ENCODE assay signal across 19 cellular contexts in the genomic region with DNA sequence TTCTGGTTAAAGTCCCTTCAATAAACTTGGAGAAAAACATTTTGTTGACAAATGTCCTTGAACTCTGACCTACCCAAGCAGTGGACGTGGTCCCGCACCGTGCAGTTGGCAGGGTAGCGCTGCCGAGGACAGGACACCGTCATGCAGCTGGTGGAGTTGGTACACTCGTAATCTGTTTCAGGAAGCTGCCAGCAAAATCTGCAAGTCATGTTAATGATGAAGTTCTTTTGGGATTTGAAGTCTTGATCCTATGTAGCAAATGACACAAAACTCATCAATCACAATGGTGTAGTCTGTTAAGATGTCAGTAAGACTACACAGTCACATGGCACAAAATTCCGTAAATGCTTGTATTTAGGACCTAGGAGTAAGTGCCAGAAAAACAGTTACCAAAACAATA. TPM values are rescaled to one million over a fixed set of nuclear protein-coding genes. Genes with fewer than 3 reads are reported as not detected.
A peak's percentile ranks its signal among the peaks of the same experiment; 100 is the strongest.
DNase-seq lines count a peak whose midpoint lies in the region; ATAC-seq and TF ChIP-seq lines count a peak whose summit lies in the region.
"Had no signal": no experiment of that assay in that cellular context is flagged by ENCODE, and none has a peak within 500 bp of the region (broad histone marks: within the 10 kb centered on the region; RNA-seq: fewer than 3 reads in every experiment).

No MANE protein-coding gene starts in this region.

- TF ChIP-seq POLR2A in thyroid gland (IDR thresholded peaks at IDR 0.05) = no peak

- H3K36me3 ChIP-seq in right atrium auricular region (peaks cover 71% of the 10 kb centered on the region), thyroid gland (peaks cover 35 to 46% of the 10 kb centered on the region in 2 donors)

- peaks cover 0 to 29% of the 10 kb centered on the region in 2 donors for H3K4me1 ChIP-seq in right atrium auricular region
- H3K4me1 ChIP-seq in thyroid gland = peaks cover 12 to 24% of the 10 kb centered on the region in 2 donors

- H3K4me3 ChIP-seq in right atrium auricular region = no peak overlapping the region
- no peak overlapping the region for H3K4me3 ChIP-seq in thyroid gland (replicated peaks in 1 of 3)
- H3K4me3 ChIP-seq: esophagus squamous epithelium, hepatocyte had no signal

- 55 to 71% methylated on average over 8 of the region's 8 CpGs for WGBS in thyroid gland, 2 donors

- H3K27ac Mint-ChIP-seq in chondrocyte (ENCODE audit: unreplicated experiment) = peak overlapping the region; percentile 12

- H3K4me1 Mint-ChIP-seq in chondrocyte (ENCODE audit: low read depth) = peaks cover 31% of the 10 kb centered on the region

- H3K27me3 ChIP-seq in right atrium auricular region = no peaks in the 10 kb centered on the region
- H3K27me3 ChIP-seq in thyroid gland = no peaks in the 10 kb centered on the region
- H3K27me3 ChIP-seq: esophagus squamous epithelium, hepatocyte had no signal

- H3K4me3 Mint-ChIP-seq in chondrocyte (ENCODE audit: unreplicated experiment) = no peak overlapping the region
- H3K4me3 Mint-ChIP-seq: mesothelial cell of epicardium had no signal

- H3K27me3 Mint-ChIP-seq in chondrocyte (ENCODE audit: low read depth) = no peaks in the 10 kb centered on the region

- DNase-seq in Right ventricle myocardium inferior (ENCODE audit: missing footprints) = peak; percentile 70
- no peak for DNase-seq in right atrium auricular region (ENCODE audit: low spot score)
- DNase-seq in chondrocyte (ENCODE audit: low spot score) = no peak
- no peak for DNase-seq in left colon
- DNase-seq in thyroid gland = peak; percentile 50 to 68
- no peak for DNase-seq in cerebellum (ENCODE audit: low spot score)
- DNase-seq: activated CD4-positive, alpha-beta T cell treated with anti-CD3 and anti-CD28 coated beads for 1 hour; Caco-2; esophagus squamous epithelium; GF-D8; KG1; kidney; NCI-H2081 treated with DMSO at 0.1 percent for 48 hours; SHP77 had no signal

- H3K9me3 ChIP-seq in right atrium auricular region (no peaks in the 10 kb centered on the region), thyroid gland (no peaks in the 10 kb centered on the region)
- H3K9me3 ChIP-seq: Caco-2, esophagus squamous epithelium had no signal

- TF ChIP-seq CTCF in right atrium auricular region (IDR thresholded peaks at IDR 0.05) (no peak), chondrocyte (IDR thresholded peaks at IDR 0.05) (no peak), thyroid gland (IDR thresholded peaks at IDR 0.05) (no peak)

- peaks cover 16% of the 10 kb centered on the region for H3K36me3 Mint-ChIP-seq in chondrocyte (ENCODE audit: low read depth)

- H3K9me3 Mint-ChIP-seq in chondrocyte (ENCODE audit: low read depth) = no peaks in the 10 kb centered on the region
- H3K9me3 Mint-ChIP-seq: activated naive CD4-positive, alpha-beta T cell treated with anti-CD3 and anti-CD28 coated beads, Interleukin-2, amount 50 U/mL, for 72 hours; mesothelial cell of epicardium had no signal

- peak; percentile 77 for ATAC-seq in Right ventricle myocardium inferior
- peak; percentile 34 for ATAC-seq in left colon
- ATAC-seq in HG02970 (IDR thresholded peaks at IDR 0.05; ENCODE audit: low FRiP score, unreplicated experiment) = no peak
- ATAC-seq in HG03521 (IDR thresholded peaks at IDR 0.05; ENCODE audit: unreplicated experiment) = no peak
- ATAC-seq: activated naive CD4-positive, alpha-beta T cell treated with anti-CD3 and anti-CD28 coated beads, Interleukin-2, amount 50 U/mL, for 72 hours had no signal

- intact Hi-C loops in Right ventricle myocardium inferior (cut with DNase I) = loop anchor here (5.0 kb wide), 1 partner anchor 279 kb away; no protein-coding TSS in a partner anchor
- intact Hi-C loops in left colon (cut with DNase I, micrococcal nuclease) = no loop called here
- intact Hi-C loops in thyroid gland (cut with DNase I) = no loop called here

- H3K27ac ChIP-seq in right atrium auricular region = peak overlapping the region in 1 of 2 donors; percentile 35
- H3K27ac ChIP-seq in thyroid gland = peak overlapping the region in 2 of 3 donors; percentile 54 to 83
- H3K27ac ChIP-seq: esophagus squamous epithelium, hepatocyte had no signal

RNA-seq across cellular contexts. Expression of a gene that starts 5.5 kb away (rescaled TPM):
- 49.9 TPM for total RNA-seq in Right ventricle myocardium inferior
- 10 to 100 TPM; 36.0 to 53.4 TPM for total RNA-seq in right atrium auricular region
- 42.0 to 46.5 TPM (median 44.7 TPM) in 3 replicates for total RNA-seq in chondrocyte
- 10 to 100 TPM; 29.9 to 38.5 TPM for total RNA-seq in left colon
- 10 to 100 TPM; 54.8 to 92.5 (median 71.5) TPM for total RNA-seq in thyroid gland
- 78.8 TPM for total RNA-seq in cerebellum

Comparison
In these comparisons a context has a peak if more than half of its experiments do, and no peak if none do; other contexts are left out.
1. DNase-seq: peak in Right ventricle myocardium inferior (single experiment) and thyroid gland (2 of 2); none in right atrium auricular region (single experiment), chondrocyte (single experiment), left colon (0 of 2) and cerebellum (single experiment).
2. ATAC-seq: peak in Right ventricle myocardium inferior (single experiment) and left colon (single experiment); none in HG02970 (single experiment) and HG03521 (single experiment).